In genomic region chr6:70673054-70673453, GRCh38 we compare ENCODE assay signal across 1 cellular context.
TF ChIP-seq lines count a peak whose summit lies in the region.

No MANE protein-coding gene starts in this region.

TF ChIP-seq in GM23338, 12 proteins besides CTCF, POLR2A, EP300 and RAD21 (continued from another document):
- TF ChIP-seq ZNF462 (CRISPR knock-in tag; IDR thresholded peaks at IDR 0.05) (no peak), STAT1 (IDR thresholded peaks at IDR 0.05; ENCODE audit: unreplicated experiment) (no peak), NANOG (IDR thresholded peaks at IDR 0.05; ENCODE audit: borderline replicate concordance) (no peak), REST (IDR thresholded peaks at IDR 0.05; ENCODE audit: unreplicated experiment) (no peak), ZNF114 (CRISPR knock-in tag; IDR thresholded peaks at IDR 0.05) (no peak), JUNB (IDR thresholded peaks at IDR 0.05; ENCODE audit: unreplicated experiment) (no peak), CREB1 (CRISPR knock-in tag; IDR thresholded peaks at IDR 0.05; ENCODE audit: low read depth) (no peak), EZH2 (IDR thresholded peaks at IDR 0.05; ENCODE audit: low read depth, unreplicated experiment) (no peak)
